8 cellular contexts compared by ENCODE assay signal in the genomic region with DNA sequence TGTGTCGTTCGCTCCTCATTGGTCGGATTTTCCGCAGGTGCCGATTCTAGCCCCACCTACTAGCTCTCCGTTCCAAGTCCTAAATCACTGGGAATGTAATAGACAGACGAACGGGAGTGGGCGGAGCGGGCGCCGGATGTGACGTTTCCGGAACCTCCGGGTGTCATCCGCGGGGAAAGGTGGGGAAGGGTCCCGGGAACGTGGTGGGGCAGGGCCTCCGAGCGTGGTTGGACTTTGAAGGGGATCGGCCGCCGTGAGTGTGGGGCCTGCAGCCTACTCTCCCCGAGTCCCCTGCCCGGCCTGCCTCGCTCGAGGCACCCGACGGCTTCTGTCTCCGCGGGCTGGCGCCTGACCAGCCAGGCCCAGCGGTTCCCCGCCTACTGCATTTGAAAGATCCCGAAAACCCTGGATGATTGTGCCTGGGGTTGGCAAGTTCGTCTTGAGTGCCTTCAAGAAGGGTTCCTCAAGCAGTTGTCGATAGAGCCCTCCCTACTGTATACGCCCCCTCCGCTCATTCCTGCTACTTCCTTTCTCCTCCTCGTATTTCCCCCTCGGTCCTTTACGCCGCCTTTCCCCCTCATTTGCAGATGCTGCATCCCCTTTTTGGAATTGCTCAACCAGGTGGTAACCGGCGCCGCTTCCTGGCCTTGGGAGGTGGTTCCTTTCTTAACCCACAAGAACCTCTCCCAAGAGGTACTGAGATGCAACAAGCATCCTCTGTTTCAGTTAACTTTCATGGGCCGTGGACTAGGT. TPM values are rescaled to one million over a fixed set of nuclear protein-coding genes. Genes with fewer than 3 reads are reported as not detected.
A peak's percentile ranks its signal among the peaks of the same experiment; 100 is the strongest.
DNase-seq lines count a peak whose midpoint lies in the region; ATAC-seq and TF ChIP-seq lines count a peak whose summit lies in the region.

Gene STAMBP, plus strand, starts transcription at position 144 of the 753 bp plus-strand sequence. CDS start 1,896 bp downstream, outside the sequence.

- intact Hi-C loops in CD14-positive monocyte (cut with micrococcal nuclease): loop anchor here in 1 of 2 donors (10.0 kb wide), 4 partner anchors 156 to 566 kb away; partner anchors contain the start of genes BOLA3 and TET3
- intact Hi-C loops in left lung (cut with DNase I): no loop called here

- ATAC-seq in GM19397 (IDR thresholded peaks at IDR 0.05; ENCODE audit: unreplicated experiment) (peak; percentile 85), HG03571 (IDR thresholded peaks at IDR 0.05; ENCODE audit: unreplicated experiment) (peak; percentile 80), left lung (peak; percentile 99)

- H3K36me3 Mint-ChIP-seq in CD14-positive monocyte: peaks cover 16 to 27% of the 10 kb centered on the region in 2 donors

- peak within 1 kb of the TSS; percentile 92 to 96 for H3K4me3 Mint-ChIP-seq in CD14-positive monocyte

- H3K4me3 ChIP-seq in left lung: peak within 1 kb of the TSS; percentile 73 to 90

- H3K27ac Mint-ChIP-seq in CD14-positive monocyte: peak within 1 kb of the TSS; percentile 94 to 99 (median 98)

- H3K4me1 ChIP-seq in left lung: peaks cover 7 to 29% of the 10 kb centered on the region in 2 donors

- no peaks in the 10 kb centered on the region for H3K27me3 ChIP-seq in left lung

- H3K36me3 ChIP-seq in left lung: peaks cover 0 to 23% of the 10 kb centered on the region in 2 donors

- peaks cover 25% of the 10 kb centered on the region for H3K4me1 Mint-ChIP-seq in CD14-positive monocyte

- peak within 1 kb of the TSS; percentile 92 to 97 for H3K27ac ChIP-seq in left lung

- peak; percentile 92 for DNase-seq in CD14-positive monocyte (ENCODE audit: low spot score)
- DNase-seq in NCI-H82 (lab: John Stamatoyannopoulos, UW): peak; percentile 99
- peak; percentile 93 to 95 for DNase-seq in activated CD4-positive, alpha-beta T cell treated with anti-CD3 and anti-CD28 coated beads, Interleukin-2, amount 50 U/mL, for 48 hours
- DNase-seq in dermis blood vessel endothelial cell: peak; percentile 98
- DNase-seq in left lung: peak; percentile 96 to 97
- peak; percentile 78 to 88 for DNase-seq in stimulated activated CD4-positive, alpha-beta T cell treated with anti-CD3 and anti-CD28 coated beads, Interleukin-2, amount 100 ng/mL, for 48 hours

- no peaks in the 10 kb centered on the region for H3K9me3 ChIP-seq in left lung

- no peak for TF ChIP-seq CTCF in CD14-positive monocyte (IDR thresholded peaks at IDR 0.05)
- TF ChIP-seq CTCF in left lung (IDR thresholded peaks at IDR 0.05): no peak

- H3K27me3 Mint-ChIP-seq in CD14-positive monocyte (ENCODE audit: low read depth in 3 of 3): peaks cover 0 to 2% (median 2%) of the 10 kb centered on the region in 3 donors

- peaks cover 0 to 5% (median 0%) of the 10 kb centered on the region in 7 donors for H3K9me3 Mint-ChIP-seq in CD14-positive monocyte

RNA-seq across cellular contexts. Expression of gene STAMBP, which starts in this region (rescaled TPM):
- polyA plus RNA-seq in CD14-positive monocyte: 10 to 100 TPM; 40.7 to 40.8 TPM
- total RNA-seq in dermis blood vessel endothelial cell (23.7 and 25.4 TPM in 2 replicates), left lung (10 to 100 TPM; 32.6 to 40.5 TPM)

Comparison
In these comparisons a context has a peak if more than half of its experiments do, and no peak if none do; other contexts are left out.
1. Peak in every context shown above with its lines: DNase-seq, ATAC-seq, H3K4me3 ChIP-seq and H3K27ac ChIP-seq.